8 cellular contexts compared by ENCODE assay signal in genomic region chr3:168620854-168621253, GRCh38.
DNase-seq lines count a peak whose midpoint lies in the region; ATAC-seq and TF ChIP-seq lines count a peak whose summit lies in the region.

No MANE protein-coding gene starts in this region.

- intact Hi-C loops in esophagus muscularis mucosa (cut with DNase I) = no loop called here

- ATAC-seq in HG02973 (IDR thresholded peaks at IDR 0.05; ENCODE audit: unreplicated experiment) = peak; percentile 57
- no peak for ATAC-seq in esophagus mucosa
- ATAC-seq in GM21423 (IDR thresholded peaks at IDR 0.05; ENCODE audit: unreplicated experiment) = no peak

- no peak for TF ChIP-seq EP300 in esophagus muscularis mucosa (IDR thresholded peaks at IDR 0.05)

- H3K9me3 ChIP-seq in esophagus muscularis mucosa = no peaks in the 10 kb centered on the region

- H3K4me1 Mint-ChIP-seq in progenitor cell of endocrine pancreas (ENCODE audit: low read depth) = peaks cover 27% of the 10 kb centered on the region

- no peak for TF ChIP-seq POLR2A in esophagus muscularis mucosa (IDR thresholded peaks at IDR 0.05; ENCODE audit: low read depth)

- H3K4me1 ChIP-seq in esophagus muscularis mucosa = no peaks in the 10 kb centered on the region

- no peak overlapping the region for H3K27ac ChIP-seq in esophagus muscularis mucosa (replicated peaks in 1 of 4)

- H3K36me3 ChIP-seq in esophagus muscularis mucosa = no peaks in the 10 kb centered on the region

- H3K27me3 ChIP-seq in esophagus muscularis mucosa = no peaks in the 10 kb centered on the region

- no peak overlapping the region for H3K27ac Mint-ChIP-seq in progenitor cell of endocrine pancreas

- peak; percentile 65 for TF ChIP-seq CTCF in GM12874 (IDR thresholded peaks at IDR 0.05; ENCODE audit: insufficient read depth, low read depth, low read length)
- TF ChIP-seq CTCF in esophagus muscularis mucosa (IDR thresholded peaks at IDR 0.05) = peak in 2 of 3 experiments; percentile 16 to 43
- peak; percentile 73 for TF ChIP-seq CTCF in progenitor cell of endocrine pancreas (IDR thresholded peaks at IDR 0.05; ENCODE audit: unreplicated experiment)

- no peaks in the 10 kb centered on the region for H3K36me3 Mint-ChIP-seq in progenitor cell of endocrine pancreas (ENCODE audit: insufficient read depth)

- no peak overlapping the region for H3K4me3 ChIP-seq in esophagus muscularis mucosa

- no peak overlapping the region for H3K4me3 Mint-ChIP-seq in progenitor cell of endocrine pancreas (ENCODE audit: low read depth)

- no peaks in the 10 kb centered on the region for H3K27me3 Mint-ChIP-seq in progenitor cell of endocrine pancreas

- 88% methylated on average over 5 of the region's 5 CpGs for WGBS in esophagus muscularis mucosa

- DNase-seq in NCI-H526 treated with DMSO at 0.1 percent for 48 hours (lab: John Stamatoyannopoulos, UW) (peak; percentile 5), esophagus muscularis mucosa (ENCODE audit: extremely low spot score) (no peak), progenitor cell of endocrine pancreas (ENCODE audit: low spot score, unreplicated experiment) (peak; percentile 24)
- DNase-seq in activated naive CD4-positive, alpha-beta T cell treated with Interleukin-2 at 50 U/mL for 16 hours = no peak

- H3K9me3 Mint-ChIP-seq in progenitor cell of endocrine pancreas (ENCODE audit: low read depth) = no peaks in the 10 kb centered on the region

Comparison
In these comparisons a context has a peak if more than half of its experiments do, and no peak if none do; other contexts are left out.
1. DNase-seq: peak in NCI-H526 treated with DMSO at 0.1 percent for 48 hours (single experiment) and progenitor cell of endocrine pancreas (single experiment); none in esophagus muscularis mucosa (single experiment) and activated naive CD4-positive, alpha-beta T cell treated with Interleukin-2 at 50 U/mL for 16 hours (single experiment).
2. Peak in every context shown above with its lines, with median percentiles within 50 percentile points of each other: CTCF ChIP-seq.